Comparison of ENCODE assay signal across 8 cellular contexts in genomic region chr7:158829021-158829341, GRCh38. TPM values are rescaled to one million over a fixed set of nuclear protein-coding genes. Genes with fewer than 3 reads are reported as not detected.
DNase-seq lines count a peak whose midpoint lies in the region; ATAC-seq and TF ChIP-seq lines count a peak whose summit lies in the region.

No MANE protein-coding gene starts in this region.

- ATAC-seq in HG02623 (IDR thresholded peaks at IDR 0.05; ENCODE audit: unreplicated experiment) = peak; percentile 49
- peak; percentile 84 for ATAC-seq in stimulated activated naive CD8-positive, alpha-beta T cell treated with anti-CD3 and anti-CD28 coated beads, Interleukin-15, amount 100 ng/mL, for 72 hours

- POLR2A ChIA-PET in A673 (lab: Charles Lee; ENCODE audit: low non-redundant PET) = no interaction called here

- peak overlapping the region; percentile 87 for H3K4me3 Mint-ChIP-seq in activated CD4-positive, alpha-beta T cell treated with anti-CD3 and anti-CD28 coated beads, Interleukin-2, amount 10 ng/mL, durations not matched to agents 24 days and 14 days
- peak overlapping the region; percentile 91 to 97 for H3K4me3 Mint-ChIP-seq in stimulated activated naive CD8-positive, alpha-beta T cell treated with anti-CD3 and anti-CD28 coated beads, Interleukin-15, amount 100 ng/mL, for 72 hours

- H3K27ac Mint-ChIP-seq in activated CD4-positive, alpha-beta T cell treated with anti-CD3 and anti-CD28 coated beads, Interleukin-2, amount 10 ng/mL, durations not matched to agents 24 days and 14 days = peak overlapping the region; percentile 87
- H3K27ac Mint-ChIP-seq in stimulated activated naive CD8-positive, alpha-beta T cell treated with anti-CD3 and anti-CD28 coated beads, Interleukin-15, amount 100 ng/mL, for 72 hours = peak overlapping the region; percentile 65 to 89

- no peaks in the 10 kb centered on the region for H3K36me3 ChIP-seq in A673 (ENCODE audit: insufficient read depth, low read length, poor library complexity, severe bottlenecking)

- no peaks in the 10 kb centered on the region for H3K27me3 ChIP-seq in A673 (replicated peaks; ENCODE audit: insufficient read depth, low read depth, low read length, poor library complexity)

- intact Hi-C loops in A673 (cut with micrococcal nuclease; ENCODE audit: unreplicated experiment) = loop anchor here (1.0 to 2.0 kb wide), 2 partner anchors 27 to 124 kb away; partner anchors contain the start of genes DYNC2I1 and NCAPG2
- intact Hi-C loops in activated CD4-positive, alpha-beta T cell treated with anti-CD3 and anti-CD28 coated beads, Interleukin-2, amount 10 ng/mL, durations not matched to agents 24 days and 14 days (cut with micrococcal nuclease) = loop anchor here (1.0 to 5.0 kb wide), 6 partner anchors 11 to 125 kb away; partner anchors contain the start of genes DYNC2I1 and NCAPG2

- no TSS peak for BruUV-seq in A673 (replicated peaks; lab: Mats Ljungman, UMichigan)

- H3K9me3 Mint-ChIP-seq in activated CD4-positive, alpha-beta T cell treated with anti-CD3 and anti-CD28 coated beads, Interleukin-2, amount 10 ng/mL, durations not matched to agents 24 days and 14 days = no peaks in the 10 kb centered on the region
- no peaks in the 10 kb centered on the region for H3K9me3 Mint-ChIP-seq in stimulated activated naive CD8-positive, alpha-beta T cell treated with anti-CD3 and anti-CD28 coated beads, Interleukin-15, amount 100 ng/mL, for 72 hours

- H3K27ac ChIP-seq in A673 (ENCODE audit: low read depth, low read length, poor library complexity, severe bottlenecking) = peak overlapping the region; percentile 96

- peaks cover 11% of the 10 kb centered on the region for H3K27me3 Mint-ChIP-seq in activated CD4-positive, alpha-beta T cell treated with anti-CD3 and anti-CD28 coated beads, Interleukin-2, amount 10 ng/mL, durations not matched to agents 24 days and 14 days
- H3K27me3 Mint-ChIP-seq in stimulated activated naive CD8-positive, alpha-beta T cell treated with anti-CD3 and anti-CD28 coated beads, Interleukin-15, amount 100 ng/mL, for 72 hours = no peaks in the 10 kb centered on the region

- peaks cover 15% of the 10 kb centered on the region for H3K36me3 Mint-ChIP-seq in activated CD4-positive, alpha-beta T cell treated with anti-CD3 and anti-CD28 coated beads, Interleukin-2, amount 10 ng/mL, durations not matched to agents 24 days and 14 days (ENCODE audit: low read depth)

- TF ChIP-seq CTCF in A673 (conservative IDR thresholded peaks at IDR 0.05; ENCODE audit: low read depth, low read length) (no peak), GM12865 (IDR thresholded peaks at IDR 0.05; ENCODE audit: insufficient read depth, low read depth, low read length, missing control alignments) (no peak), epithelial cell of esophagus (IDR thresholded peaks at IDR 0.05; ENCODE audit: insufficient read depth, low read depth, low read length, missing control alignments) (no peak)

- H3K4me3 ChIP-seq in A673 (ENCODE audit: low read depth, low read length, poor library complexity, severe bottlenecking) = peak overlapping the region; percentile 86
- H3K4me3 ChIP-seq in GM12865 (ENCODE audit: low read depth, low read length) = peak overlapping the region; percentile 91
- H3K4me3 ChIP-seq in epithelial cell of esophagus (ENCODE audit: low read length) = peak overlapping the region; percentile 65

- no peaks in the 10 kb centered on the region for H3K9me3 ChIP-seq in A673 (ENCODE audit: low read depth, low read length, poor library complexity, severe bottlenecking)

- H3K4me1 ChIP-seq in A673 (ENCODE audit: insufficient read depth, low read length, poor library complexity, severe bottlenecking) = peaks cover 16% of the 10 kb centered on the region

- DNase-seq in A673 (ENCODE audit: low spot score) (peak; percentile 90), GM12865 (ENCODE audit: low read depth) (peak; percentile 93), NAMALWA (ENCODE audit: low spot score) (peak; percentile 93), epithelial cell of esophagus (ENCODE audit: low read depth) (peak; percentile 84), mucosa of gallbladder (ENCODE audit: low spot score) (peak; percentile 60)
- no peak for DNase-seq in activated CD4-positive, alpha-beta T cell treated with anti-CD3 and anti-CD28 coated beads, Interleukin-2, amount 10 ng/mL, durations not matched to agents 24 days and 14 days
- peak; percentile 84 for DNase-seq in stimulated activated naive CD8-positive, alpha-beta T cell treated with anti-CD3 and anti-CD28 coated beads, Interleukin-15, amount 100 ng/mL, for 72 hours

- peaks cover 44% of the 10 kb centered on the region for H3K4me1 Mint-ChIP-seq in activated CD4-positive, alpha-beta T cell treated with anti-CD3 and anti-CD28 coated beads, Interleukin-2, amount 10 ng/mL, durations not matched to agents 24 days and 14 days
- H3K4me1 Mint-ChIP-seq in stimulated activated naive CD8-positive, alpha-beta T cell treated with anti-CD3 and anti-CD28 coated beads, Interleukin-15, amount 100 ng/mL, for 72 hours = peaks cover 54% of the 10 kb centered on the region

- CTCF ChIA-PET in A673 (lab: Charles Lee) = no interaction called here

RNA-seq across cellular contexts. Expression of gene ESYT2, which starts 0.3 kb away (rescaled TPM):
- total RNA-seq in A673 (2021) (33.3 and 37.5 TPM in 2 replicates), mucosa of gallbladder (62.6 TPM)
- total RNA-seq in activated CD4-positive, alpha-beta T cell treated with anti-CD3 and anti-CD28 coated beads, Interleukin-2, amount 10 ng/mL, durations not matched to agents 24 days and 14 days = 60.3 and 61.3 TPM in 2 replicates

RNA-seq across cellular contexts. Expression of gene DYNC2I1, which starts 27.4 kb away (rescaled TPM):
- total RNA-seq in A673 (2021) = 20.1 and 20.7 TPM in 2 replicates
- total RNA-seq in activated CD4-positive, alpha-beta T cell treated with anti-CD3 and anti-CD28 coated beads, Interleukin-2, amount 10 ng/mL, durations not matched to agents 24 days and 14 days = 13.6 and 13.9 TPM in 2 replicates
- total RNA-seq in mucosa of gallbladder = 21.6 TPM
